In the genomic region with DNA sequence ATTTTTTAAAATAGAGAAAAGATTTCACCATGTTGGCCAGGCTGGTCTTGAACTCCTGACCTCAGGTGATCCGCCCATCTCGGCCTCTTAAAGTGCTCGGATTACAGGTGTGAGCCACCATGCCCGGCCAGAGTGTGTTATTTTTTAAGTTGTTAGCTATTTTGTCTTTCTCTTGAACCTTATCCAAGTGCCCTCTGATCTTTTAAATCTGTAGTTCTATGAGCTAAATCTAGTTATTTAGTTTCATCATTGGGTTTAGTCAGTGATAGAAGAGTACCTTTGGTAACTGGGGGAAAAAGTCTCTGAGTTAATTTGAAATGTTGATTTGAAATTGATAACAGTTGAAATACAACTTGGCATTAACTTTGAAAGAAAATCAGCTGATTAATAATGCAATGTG, we compare ENCODE assay signal across 28 cellular contexts.
"Had no signal": no experiment of that assay in that cellular context is flagged by ENCODE, and none has a peak within 500 bp of the region (broad histone marks: within the 10 kb centered on the region; RNA-seq: fewer than 3 reads in every experiment).

No MANE protein-coding gene starts in this region.

- H3K27ac ChIP-seq: neural progenitor cell, ovary, parathyroid adenoma, psoas muscle, skin epidermis, spleen, suprapubic skin, testis, tibial artery, transverse colon, upper lobe of right lung, uterus had no signal

- H3K4me1 ChIP-seq: neural progenitor cell, parathyroid adenoma, spleen, suprapubic skin, testis, upper lobe of right lung, uterus had no signal

- H3K9me3 ChIP-seq: ovary, psoas muscle, suprapubic skin, testis, tibial artery, transverse colon, upper lobe of right lung, uterus had no signal

- DNase-seq: natural killer cell; occipital lobe; ovary; posterior cingulate gyrus; psoas muscle; right cardiac atrium; spleen; stimulated activated CD4-positive, alpha-beta T cell treated with anti-CD3 and anti-CD28 coated beads, Interleukin-12 subunit alpha, Interleukin-12 subunit beta, amount 100 ng/mL, for 4 hours; stimulated activated CD4-positive, alpha-beta T cell treated with anti-CD3 and anti-CD28 coated beads, Interleukin-1b, Interleukin-23, amount 100 ng/mL, for 48 hours; stimulated activated CD4-positive, alpha-beta T cell treated with anti-CD3 and anti-CD28 coated beads, Interleukin-4, amount 100 ng/mL, for 1 hour; stimulated activated CD4-positive, alpha-beta T cell treated with anti-CD3 and anti-CD28 coated beads, Interleukin-4, amount 100 ng/mL, for 4 hours; stimulated activated CD8-positive, alpha-beta memory T cell treated with anti-CD3 and anti-CD28 coated beads, Interleukin-4, amount 100 ng/mL, for 48 hours; stimulated activated naive CD4-positive, alpha-beta T cell; stimulated activated naive CD8-positive, alpha-beta T cell treated with anti-CD3 and anti-CD28 coated beads, Interleukin-15, amount 100 ng/mL, for 72 hours; stimulated activated naive CD8-positive, alpha-beta T cell treated with anti-CD3 and anti-CD28 coated beads, Interleukin-15, Interleukin-2, amounts not matched to agents 100 U/mL and 50 U/mL, for 24 hours; substantia nigra; testis; tibial artery; transverse colon; upper lobe of right lung; uterus had no signal

- H3K4me3 ChIP-seq: neural progenitor cell, ovary, psoas muscle, skin epidermis, smooth muscle cell, spleen, suprapubic skin, testis, tibial artery, transverse colon, upper lobe of right lung, uterus had no signal

- H3K36me3 ChIP-seq: neural progenitor cell, ovary, tibial artery, upper lobe of right lung, uterus had no signal

- ATAC-seq: natural killer cell; right cardiac atrium; sciatic nerve; stimulated activated memory B cell treated with anti-CD40 and anti-IgM and Interleukin-4, amounts not matched to agents 10 μg/mL and 1 μg/mL and 100 μg/mL, for 72 hours; stimulated activated naive CD8-positive, alpha-beta T cell treated with anti-CD3 and anti-CD28 coated beads, Interleukin-15, amount 100 ng/mL, for 72 hours; stimulated activated naive CD8-positive, alpha-beta T cell treated with anti-CD3 and anti-CD28 coated beads, Interleukin-15, Interleukin-2, amounts not matched to agents 100 U/mL and 50 U/mL, for 24 hours; upper lobe of right lung had no signal
